Comparison of ENCODE assay signal across 11 cellular contexts in the genomic region with DNA sequence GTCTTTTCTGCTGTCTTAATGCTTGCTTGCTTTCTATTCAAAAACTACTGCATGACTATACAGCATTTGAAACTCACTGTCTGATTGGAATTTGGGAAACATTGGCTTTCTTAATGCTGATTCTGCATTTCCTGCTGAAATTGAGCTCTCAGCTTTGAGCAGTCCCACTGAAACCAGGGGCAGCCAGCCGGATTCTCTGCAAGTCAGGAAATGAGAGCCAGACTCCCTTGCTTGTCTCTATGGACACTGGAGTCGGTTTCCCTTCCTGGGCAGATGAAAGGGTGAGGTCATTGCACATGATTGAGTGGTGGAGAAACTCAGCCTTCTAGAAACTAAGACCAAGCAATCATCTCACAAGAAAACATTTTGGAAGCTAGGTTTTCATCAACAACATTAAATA.
DNase-seq lines count a peak whose midpoint lies in the region; ATAC-seq and TF ChIP-seq lines count a peak whose summit lies in the region.
"Had no signal": no experiment of that assay in that cellular context is flagged by ENCODE, and none has a peak within 500 bp of the region (broad histone marks: within the 10 kb centered on the region; RNA-seq: fewer than 3 reads in every experiment).

No MANE protein-coding gene starts in this region.

- H3K27me3 ChIP-seq in lower lobe of right lung (ENCODE audit: low read depth) (no peaks in the 10 kb centered on the region), upper lobe of right lung (no peaks in the 10 kb centered on the region), Caco-2 (replicated peaks; ENCODE audit: control insufficient read depth, insufficient read depth, low read length) (no peaks in the 10 kb centered on the region)

- H3K9me3 ChIP-seq in lower lobe of right lung, result no peaks in the 10 kb centered on the region
- H3K9me3 ChIP-seq in upper lobe of right lung, result no peaks in the 10 kb centered on the region
- H3K9me3 ChIP-seq in Caco-2, result no peaks in the 10 kb centered on the region

- H3K4me3 ChIP-seq in lower lobe of right lung, result no peak overlapping the region
- no peak overlapping the region for H3K4me3 ChIP-seq in upper lobe of right lung
- H3K4me3 ChIP-seq in Caco-2 (ENCODE audit: low read depth, low read length), result no peak overlapping the region

- ATAC-seq in lower lobe of right lung (peak; percentile 54 to 71), upper lobe of right lung (peak; percentile 82), HG03135 (IDR thresholded peaks at IDR 0.05; ENCODE audit: unreplicated experiment) (no peak)

- no peak for TF ChIP-seq CTCF in lower lobe of right lung (IDR thresholded peaks at IDR 0.05)
- TF ChIP-seq CTCF in upper lobe of right lung (IDR thresholded peaks at IDR 0.05), result no peak
- TF ChIP-seq CTCF in Caco-2 (IDR thresholded peaks at IDR 0.05; ENCODE audit: insufficient read depth in 1 of 2, low read depth in 1 of 2, low read length in 1 of 2, severe bottlenecking in 1 of 2, unreplicated experiment in 1 of 2), result no peak

- POLR2A ChIA-PET in Caco-2 (lab: Charles Lee), result no interaction called here

- H3K36me3 ChIP-seq in lower lobe of right lung (no peaks in the 10 kb centered on the region), upper lobe of right lung (no peaks in the 10 kb centered on the region), Caco-2 (ENCODE audit: control insufficient read depth, insufficient read depth, low read length) (no peaks in the 10 kb centered on the region)

- H3K4me1 ChIP-seq in lower lobe of right lung (peaks cover 14% of the 10 kb centered on the region), upper lobe of right lung (peaks cover 12% of the 10 kb centered on the region), Caco-2 (no peaks in the 10 kb centered on the region)

- no peak overlapping the region for H3K4me3 Mint-ChIP-seq in Caco-2 (ENCODE audit: unreplicated experiment)
- H3K4me3 Mint-ChIP-seq: activated naive CD4-positive, alpha-beta T cell treated with anti-CD3 and anti-CD28 coated beads, Interleukin-2, amount 10 ng/mL, durations not matched to agents 7 days and 5 days had no signal

- H3K27ac ChIP-seq in lower lobe of right lung (no peak overlapping the region), upper lobe of right lung (no peak overlapping the region)
- H3K27ac ChIP-seq: 22Rv1 had no signal

- no peaks in the 10 kb centered on the region for H3K27me3 Mint-ChIP-seq in Caco-2 (ENCODE audit: insufficient read depth, unreplicated experiment)

- H3K4me1 Mint-ChIP-seq in Caco-2 (ENCODE audit: low read depth, unreplicated experiment), result no peaks in the 10 kb centered on the region

- intact Hi-C loops in lower lobe of right lung (cut with DNase I), result no loop called here
- intact Hi-C loops in upper lobe of right lung (cut with DNase I), result no loop called here
- intact Hi-C loops in Caco-2 (cut with micrococcal nuclease; ENCODE audit: unreplicated experiment), result no loop called here

- H3K36me3 Mint-ChIP-seq in Caco-2 (ENCODE audit: insufficient read depth, unreplicated experiment), result peaks cover 5% of the 10 kb centered on the region
- H3K36me3 Mint-ChIP-seq: activated naive CD4-positive, alpha-beta T cell treated with anti-CD3 and anti-CD28 coated beads, Interleukin-2, amount 10 ng/mL, durations not matched to agents 7 days and 5 days had no signal

- H3K9me3 Mint-ChIP-seq in Caco-2 (ENCODE audit: unreplicated experiment), result no peaks in the 10 kb centered on the region

- H3K27ac Mint-ChIP-seq in Caco-2 (ENCODE audit: unreplicated experiment), result no peak overlapping the region
- H3K27ac Mint-ChIP-seq: activated naive CD4-positive, alpha-beta T cell treated with anti-CD3 and anti-CD28 coated beads, Interleukin-2, amount 10 ng/mL, durations not matched to agents 7 days and 5 days had no signal

- DNase-seq in DMS 273 (lab: John Stamatoyannopoulos, UW; ENCODE audit: unreplicated experiment) (peak; percentile 38), DMS 273 treated with DMSO at 0.1 percent for 48 hours (lab: John Stamatoyannopoulos, UW) (no peak), epidermal melanocyte (ENCODE audit: insufficient read length, low spot score) (peak; percentile 80), lower lobe of right lung (no peak), upper lobe of right lung (no peak), Caco-2 (no peak)
- no peak for DNase-seq in activated effector memory CD4-positive, alpha-beta T cell treated with Interleukin-2 at 50 U/mL for 16 hours
- DNase-seq: activated naive CD4-positive, alpha-beta T cell treated with anti-CD3 and anti-CD28 coated beads, Interleukin-2, amount 10 ng/mL, durations not matched to agents 7 days and 5 days; NCI-H510A treated with DMSO at 0.1 percent for 48 hours had no signal

- BruUV-seq in Caco-2 (replicated peaks; lab: Mats Ljungman, UMichigan), result no TSS peak

- CTCF ChIA-PET in Caco-2 (lab: Charles Lee), result no interaction called here

Comparison
In these comparisons a context has a peak if more than half of its experiments do, and no peak if none do; other contexts are left out.
1. DNase-seq: peak in DMS 273 (single experiment) and epidermal melanocyte (single experiment); none in DMS 273 treated with DMSO at 0.1 percent for 48 hours (single experiment), lower lobe of right lung (single experiment), upper lobe of right lung (single experiment), Caco-2 (0 of 2) and activated effector memory CD4-positive, alpha-beta T cell treated with Interleukin-2 at 50 U/mL for 16 hours (single experiment).